In genomic region chr20:1895674-1896496, GRCh38 we compare ENCODE assay signal across 1 cellular context.
TF ChIP-seq lines count a peak whose summit lies in the region.

No MANE protein-coding gene starts in this region.

TF ChIP-seq in HepG2, 621 proteins besides CTCF, POLR2A, EP300 and RAD21 (continued from another document and continues in another):
- TF ChIP-seq ZNF142 (CRISPR knock-in tag; IDR thresholded peaks at IDR 0.05) (0 out of 2 replicates have a peak, but pooled peaks have one; percentile 38), ZNF619 (CRISPR knock-in tag; IDR thresholded peaks at IDR 0.05) (0 out of 2 replicates have a peak, but pooled peaks have one; percentile 23), ZZZ3 (CRISPR knock-in tag; IDR thresholded peaks at IDR 0.05; ENCODE audit: borderline replicate concordance) (no peak), ZFP36 (IDR thresholded peaks at IDR 0.05; ENCODE audit: borderline replicate concordance, low read depth, low read length, partially characterized antibody) (peak; percentile 68), ZNF580 (CRISPR knock-in tag; IDR thresholded peaks at IDR 0.05; ENCODE audit: borderline replicate concordance, low read depth) (0 out of 2 replicates have a peak, but pooled peaks have one; percentile 34), ARHGAP35 (CRISPR knock-in tag; IDR thresholded peaks at IDR 0.05; ENCODE audit: borderline replicate concordance) (no peak), ZNF713 (CRISPR knock-in tag; IDR thresholded peaks at IDR 0.05) (no peak), ZNF615 (CRISPR knock-in tag; IDR thresholded peaks at IDR 0.05; ENCODE audit: borderline replicate concordance) (no peak), ZNF572 (CRISPR knock-in tag; IDR thresholded peaks at IDR 0.05) (0 out of 2 replicates have a peak, but pooled peaks have one; percentile 71), MTF2 (CRISPR knock-in tag; IDR thresholded peaks at IDR 0.05; ENCODE audit: borderline replicate concordance) (0 out of 2 replicates have a peak, but pooled peaks have one; percentile 72), CHD2 (IDR thresholded peaks at IDR 0.05; ENCODE audit: low read depth, low read length) (0 out of 2 replicates have a peak, but pooled peaks have one; percentile 21), CEBPB (IDR thresholded peaks at IDR 0.05; ENCODE audit: borderline replicate concordance, low read depth, low read length) (0 out of 2 replicates have a peak, but pooled peaks have one; percentile 8), HNF1B (CRISPR knock-in tag; IDR thresholded peaks at IDR 0.05) (0 out of 2 replicates have a peak, but pooled peaks have one; percentile 40), EEA1 (CRISPR knock-in tag; IDR thresholded peaks at IDR 0.05; ENCODE audit: borderline replicate concordance) (no peak), ZBTB25 (CRISPR knock-in tag; IDR thresholded peaks at IDR 0.05) (no peak), ZNF547 (CRISPR knock-in tag; IDR thresholded peaks at IDR 0.05) (peak; percentile 21; the same call in 1 of the 2 replicates), ZNF687 (CRISPR knock-in tag; IDR thresholded peaks at IDR 0.05) (peak; percentile 38), ZNF318 (CRISPR knock-in tag; IDR thresholded peaks at IDR 0.05) (peak; percentile 66), XRCC5 (optimal IDR thresholded peaks at IDR 0.05; ENCODE audit: low read length) (peak; percentile 76), ZBTB38 (CRISPR knock-in tag; IDR thresholded peaks at IDR 0.05) (no peak), U2AF1 (optimal IDR thresholded peaks at IDR 0.05; ENCODE audit: low read depth, low read length) (peak; percentile 40), KAT7 (CRISPR knock-in tag; IDR thresholded peaks at IDR 0.05; ENCODE audit: borderline replicate concordance) (no peak), RCOR2 (CRISPR knock-in tag; IDR thresholded peaks at IDR 0.05) (peak; percentile 77), HNF4G (IDR thresholded peaks at IDR 0.05; ENCODE audit: borderline replicate concordance, low read depth, low read length) (0 out of 2 replicates have a peak, but pooled peaks have one; percentile 2), HNF4G (CRISPR knock-in tag; IDR thresholded peaks at IDR 0.05; ENCODE audit: borderline replicate concordance, low read depth) (no peak), SRSF4 (IDR thresholded peaks at IDR 0.05; ENCODE audit: low read depth, low read length, poor library complexity, severe bottlenecking) (no peak), ZFP91 (CRISPR knock-in tag; IDR thresholded peaks at IDR 0.05; ENCODE audit: borderline replicate concordance) (0 out of 2 replicates have a peak, but pooled peaks have one; percentile 3)
